In the genomic region with DNA sequence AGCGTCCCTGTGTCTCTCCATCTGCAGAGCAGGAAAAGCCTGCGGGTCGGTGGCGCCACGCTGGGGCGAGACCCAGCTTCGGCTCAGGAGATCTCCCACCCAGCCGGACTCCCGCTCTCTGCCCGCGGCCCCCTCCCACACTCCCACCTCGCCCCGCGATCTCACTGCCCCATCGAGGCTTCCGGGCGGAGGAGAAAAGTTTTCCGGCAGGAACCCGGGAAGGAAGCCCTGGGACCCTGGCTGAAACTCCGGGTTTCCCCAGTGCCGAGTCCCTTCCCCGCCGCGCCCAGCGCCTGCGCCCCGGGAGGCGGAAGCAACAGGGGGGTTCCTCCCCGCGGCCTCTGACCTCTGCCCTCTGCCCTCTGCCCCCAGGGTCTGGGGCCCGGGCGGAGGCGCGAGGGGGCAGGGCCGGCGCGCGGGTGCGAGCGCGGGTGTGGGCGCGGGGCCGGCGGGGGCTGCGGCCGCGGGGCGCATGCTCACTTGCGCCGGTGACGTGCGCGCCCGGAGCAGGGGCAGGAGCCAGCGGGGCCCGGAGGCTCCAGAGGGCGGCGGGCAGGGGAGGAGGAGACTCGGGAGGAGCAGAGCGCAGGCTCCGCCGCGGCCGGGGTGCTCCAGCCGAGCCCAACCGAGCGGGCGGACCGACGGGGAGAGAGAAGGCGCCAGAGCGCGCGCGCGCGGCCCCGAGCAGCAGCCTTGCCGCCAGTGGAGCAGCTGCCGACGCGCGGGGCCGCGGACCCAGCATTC, we compare ENCODE assay signal across 8 cellular contexts. TPM values are rescaled to one million over a fixed set of nuclear protein-coding genes. Genes with fewer than 3 reads are reported as not detected.
A peak's percentile ranks its signal among the peaks of the same experiment; 100 is the strongest.
DNase-seq lines count a peak whose midpoint lies in the region; TF ChIP-seq lines count a peak whose summit lies in the region.

A gene (plus strand): TSS at position 541 of the 744 bp plus-strand sequence. CDS start 379 bp downstream, outside the sequence.

- H3K36me3 ChIP-seq in SK-N-SH (replicated peaks in 1 of 2; ENCODE audit: control insufficient read depth in 1 of 2, insufficient read depth in 2 of 2, low read length in 1 of 2) = no peaks in the 10 kb centered on the region

- peak within 1 kb of the TSS; percentile 96 for H3K4me2 ChIP-seq in SK-N-SH

- H3K4me3 ChIP-seq in LNCaP clone FGC (ENCODE audit: low read depth, low read length) = peak within 1 kb of the TSS; percentile 74
- peak within 1 kb of the TSS; percentile 83 to 92 for H3K4me3 ChIP-seq in SK-N-SH (ENCODE audit: low read depth in 2 of 2, low read length in 1 of 2)

- TF ChIP-seq RAD21 in SK-N-SH (IDR thresholded peaks at IDR 0.05; ENCODE audit: low read length) = peak; percentile 16; the same call in 1 of the 2 replicates

- H3K27ac ChIP-seq in SK-N-SH (ENCODE audit: low read depth in 2 of 2, low read length in 1 of 2) = peak within 1 kb of the TSS in 1 of 2 experiments; percentile 53; a peak in 2 of 4 replicates
- peak within 1 kb of the TSS; percentile 95 for H3K27ac ChIP-seq in substantia nigra (ENCODE audit: low read depth, low read length, poor library complexity, severe bottlenecking)

- CTCF ChIA-PET in SK-N-SH (lab: Yijun Ruan, JAX) = interaction anchor here (0.7 to 1.0 kb wide), 3 partner anchors 9 to 15 kb away, joined by 3 to 4 read pairs (median 3); no protein-coding TSS in a partner anchor

- TF ChIP-seq CTCF in LNCaP clone FGC (IDR thresholded peaks at IDR 0.05; ENCODE audit: control insufficient read depth, extremely low read depth, insufficient read depth) = no peak
- TF ChIP-seq CTCF in SK-N-SH (IDR thresholded peaks at IDR 0.05) = no peak

- H2AFZ ChIP-seq in SK-N-SH (ENCODE audit: low read depth) = peak within 1 kb of the TSS; percentile 100

- H3K79me2 ChIP-seq in SK-N-SH (ENCODE audit: insufficient read depth) = peaks cover 18% of the 10 kb centered on the region; the same call in 1 of the 2 replicates

- H3K9me3 ChIP-seq in SK-N-SH = no peaks in the 10 kb centered on the region

- POLR2A ChIA-PET in SK-N-SH (lab: Yijun Ruan, JAX) = no interaction called here

- DNase-seq in G401 (ENCODE audit: low spot score) = peak; percentile 85
- DNase-seq in GOT3 (lab: John Stamatoyannopoulos, UW) = peak; percentile 67
- DNase-seq in LNCaP clone FGC (ENCODE audit: low read depth) = peak; percentile 63
- peak; percentile 98 for DNase-seq in SK-N-SH
- peak; percentile 81 for DNase-seq in activated naive CD4-positive, alpha-beta T cell treated with anti-CD3 and anti-CD28 coated beads, Interleukin-2, amount 50 U/mL, for 16 hours
- DNase-seq in germinal center (ENCODE audit: low spot score) = peak; percentile 90
- DNase-seq in nucleus accumbens (lab: John Stamatoyannopoulos, UW) = peak in 55 of 56 donors; percentile 52 to 95 (median 86)
- peak; percentile 60 to 97 (median 87) for DNase-seq in substantia nigra (lab: John Stamatoyannopoulos, UW)

- H3K9ac ChIP-seq in SK-N-SH = peak within 1 kb of the TSS; percentile 71

- no peak for TF ChIP-seq EP300 in SK-N-SH (IDR thresholded peaks at IDR 0.05; ENCODE audit: borderline replicate concordance in 1 of 2, low read depth in 1 of 2, low read length in 1 of 2)

- H3K27me3 ChIP-seq in SK-N-SH (ENCODE audit: insufficient read depth) = no peaks in the 10 kb centered on the region

- in situ Hi-C loops in G401 (cut with HindIII; ENCODE audit: low sequenced_read_pairs) = no loop called here

- no peaks in the 10 kb centered on the region for H3K9me2 ChIP-seq in SK-N-SH

- no peaks in the 10 kb centered on the region for H3F3A ChIP-seq in SK-N-SH (replicated peaks; ENCODE audit: insufficient read depth)

- WGBS in SK-N-SH (ENCODE audit: low lambda C conversion rate) = 6% methylated on average over 13 of the region's 86 CpGs

- peaks cover 0 to 34% of the 10 kb centered on the region in 2 experiments; a peak in 3 of 4 replicates for H3K4me1 ChIP-seq in SK-N-SH (ENCODE audit: control insufficient read depth in 1 of 2, insufficient read depth in 2 of 2, low read depth in 1 of 2, low read length in 1 of 2)

- H4K20me1 ChIP-seq in SK-N-SH (ENCODE audit: insufficient read depth) = no peaks in the 10 kb centered on the region

TF ChIP-seq in SK-N-SH, 30 proteins besides CTCF, POLR2A, EP300 and RAD21:
- peak; percentile 67 for TF ChIP-seq NRF1 (IDR thresholded peaks at IDR 0.05; ENCODE audit: low read depth, low read length)
- TF ChIP-seq ELF1 (IDR thresholded peaks at IDR 0.05) = no peak
- no peak for TF ChIP-seq CHD2 (IDR thresholded peaks at IDR 0.05; ENCODE audit: low read length, partially characterized antibody)
- TF ChIP-seq TAF1 (IDR thresholded peaks at IDR 0.05; ENCODE audit: borderline replicate concordance, low read depth, low read length) = 0 out of 2 replicates have a peak, but pooled peaks have one; percentile 41
- no peak for TF ChIP-seq RFX5 (IDR thresholded peaks at IDR 0.05; ENCODE audit: low read length)
- TF ChIP-seq POLR2AphosphoS5 (IDR thresholded peaks at IDR 0.05; ENCODE audit: low read depth, low read length) = peak; percentile 35; the same call in 1 of the 2 replicates
- TF ChIP-seq, protein P1, sequence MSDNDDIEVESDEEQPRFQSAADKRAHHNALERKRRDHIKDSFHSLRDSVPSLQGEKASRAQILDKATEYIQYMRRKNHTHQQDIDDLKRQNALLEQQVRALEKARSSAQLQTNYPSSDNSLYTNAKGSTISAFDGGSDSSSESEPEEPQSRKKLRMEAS (IDR thresholded peaks at IDR 0.05; ENCODE audit: low read depth) = no peak
- no peak for TF ChIP-seq RCOR1 (IDR thresholded peaks at IDR 0.05; ENCODE audit: low read length)
- TF ChIP-seq MEF2A (IDR thresholded peaks at IDR 0.05; ENCODE audit: borderline replicate concordance, low read depth) = 0 out of 2 replicates have a peak, but pooled peaks have one; percentile 9

RNA-seq across cellular contexts. Expression of the gene that starts here (rescaled TPM):
- 4.2 and 4.5 TPM in 2 replicates for total RNA-seq in G401 (2014; rRNA removed; shearing (Covaris generic))
- polyA plus RNA-seq in SK-N-SH (2012; rRNA removed) = 2.9 and 4.1 TPM in 2 replicates
- polyA plus RNA-seq in SK-N-SH (2012; cell fraction: cytosol; rRNA removed) = 3.0 and 3.8 TPM in 2 replicates
- 11.6 and 12.7 TPM in 2 replicates for polyA plus RNA-seq in SK-N-SH (2012; cell fraction: nucleus; rRNA removed)
